In the genomic region with DNA sequence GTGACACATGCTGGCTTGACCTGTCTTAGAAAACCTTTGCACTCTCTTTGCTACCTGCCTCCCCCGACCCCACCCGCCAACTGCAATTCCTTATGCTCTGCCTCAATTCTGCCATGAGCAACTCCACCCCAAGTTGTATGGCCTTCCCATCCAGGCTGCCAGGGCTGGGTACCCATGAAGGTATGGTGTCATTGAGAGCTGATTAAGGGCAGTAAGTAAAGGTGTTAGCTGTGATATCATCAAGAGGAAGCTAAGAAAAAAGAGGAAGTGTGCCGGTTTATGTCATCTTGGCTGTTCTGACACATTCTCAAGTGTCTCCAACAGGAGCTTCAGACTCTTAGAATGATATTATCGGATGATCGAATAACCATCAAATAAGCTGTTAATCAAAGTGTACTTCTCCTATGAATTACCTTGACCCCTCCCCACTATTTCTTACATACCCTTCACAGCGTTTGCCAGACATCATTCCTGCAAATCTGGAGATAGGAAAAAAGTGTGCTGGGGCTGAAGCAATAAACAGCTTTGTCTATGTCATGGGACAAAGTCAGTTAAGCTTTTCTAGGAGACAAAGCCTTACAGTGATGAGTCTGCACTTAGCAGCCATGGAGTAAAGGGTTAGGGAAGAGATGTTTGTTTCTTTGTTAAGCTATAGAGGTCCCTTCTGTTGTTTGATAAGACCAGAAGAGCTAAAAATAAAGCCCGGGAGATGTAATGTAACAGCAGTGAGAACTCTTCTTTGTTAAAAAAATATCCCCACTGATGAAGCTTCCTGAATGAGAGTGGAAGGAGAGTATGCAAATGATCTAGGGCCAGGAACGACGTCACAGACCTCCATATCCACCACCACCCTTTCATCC, we compare ENCODE assay signal across 14 cellular contexts. TPM values are rescaled to one million over a fixed set of nuclear protein-coding genes. Genes with fewer than 3 reads are reported as not detected.
A peak's percentile ranks its signal among the peaks of the same experiment; 100 is the strongest.
DNase-seq lines count a peak whose midpoint lies in the region; ATAC-seq and TF ChIP-seq lines count a peak whose summit lies in the region.
"Had no signal": no experiment of that assay in that cellular context is flagged by ENCODE, and none has a peak within 500 bp of the region (broad histone marks: within the 10 kb centered on the region; RNA-seq: fewer than 3 reads in every experiment).

No MANE protein-coding gene starts in this region.

- ATAC-seq in GM18502 (IDR thresholded peaks at IDR 0.05; ENCODE audit: poor library complexity, unreplicated experiment) (peak; percentile 73), HG03060 (IDR thresholded peaks at IDR 0.05; ENCODE audit: low read depth, unreplicated experiment) (peak; percentile 85), heart left ventricle (no peak)
- ATAC-seq: activated naive CD4-positive, alpha-beta T cell treated with anti-CD3 and anti-CD28 coated beads, Interleukin-2, amount 50 U/mL, for 72 hours; Right ventricle myocardium inferior had no signal

- no peak overlapping the region for H3K4me3 ChIP-seq in heart left ventricle
- H3K4me3 ChIP-seq: smooth muscle cell had no signal

- no peak for TF ChIP-seq POLR2A in heart left ventricle (IDR thresholded peaks at IDR 0.05)

- H3K27ac Mint-ChIP-seq in neural crest cell (ENCODE audit: unreplicated experiment) = peak overlapping the region; percentile 40
- H3K27ac Mint-ChIP-seq: activated naive CD4-positive, alpha-beta T cell treated with anti-CD3 and anti-CD28 coated beads, Interleukin-2, amount 50 U/mL, for 72 hours had no signal

- H3K9me3 Mint-ChIP-seq in neural crest cell = peaks cover 9% of the 10 kb centered on the region

- H3K27ac ChIP-seq in heart left ventricle = no peak overlapping the region

- H3K9me3 ChIP-seq in heart left ventricle = no peaks in the 10 kb centered on the region

- DNase-seq in RPMI8226 (peak; percentile 35), neural crest cell (ENCODE audit: low read depth, low spot score) (no peak), H4 (ENCODE audit: low spot score) (no peak), heart left ventricle (no peak), activated gamma-delta T cell (lab: John Stamatoyannopoulos, UW) (no peak), anterior cingulate cortex (lab: John Stamatoyannopoulos, UW) (no peak)
- DNase-seq: activated CD4-positive, alpha-beta T cell treated with anti-CD3 and anti-CD28 coated beads, Interleukin-2, amount 50 U/mL, for 1 hour; NCI-H2171; stimulated activated CD8-positive, alpha-beta memory T cell treated with anti-CD3 and anti-CD28 coated beads, Interleukin-4, amount 100 ng/mL, for 48 hours had no signal

- no peaks in the 10 kb centered on the region for H3K36me3 ChIP-seq in heart left ventricle

- intact Hi-C loops in heart left ventricle (cut with DNase I) = no loop called here

- no peaks in the 10 kb centered on the region for H3K27me3 Mint-ChIP-seq in neural crest cell (ENCODE audit: low read depth)

- H3K4me1 Mint-ChIP-seq in neural crest cell = peaks cover 28% of the 10 kb centered on the region

- H3K4me1 ChIP-seq in heart left ventricle = peaks cover 0 to 7% (median 0%) of the 10 kb centered on the region in 12 donors

- H3K4me3 Mint-ChIP-seq in neural crest cell = no peak overlapping the region

- 57 to 62% (median 58%) methylated on average over 9 of the region's 9 CpGs for WGBS in heart left ventricle, 4 donors

- no peak for TF ChIP-seq CTCF in neural crest cell (conservative IDR thresholded peaks at IDR 0.05)
- TF ChIP-seq CTCF in heart left ventricle (IDR thresholded peaks at IDR 0.05) = no peak

- no peaks in the 10 kb centered on the region for H3K36me3 Mint-ChIP-seq in neural crest cell (ENCODE audit: low read depth)
- H3K36me3 Mint-ChIP-seq: activated naive CD4-positive, alpha-beta T cell treated with anti-CD3 and anti-CD28 coated beads, Interleukin-2, amount 50 U/mL, for 72 hours had no signal

- peaks cover 0 to 7% (median 0%) of the 10 kb centered on the region in 9 donors for H3K27me3 ChIP-seq in heart left ventricle

RNA-seq across cellular contexts. Expression of a gene that starts 40.4 kb away (rescaled TPM):
- total RNA-seq in neural crest cell (116 and 117 TPM in 2 replicates), heart left ventricle (100 to 1,000 TPM in 3 of 9 donors, 10 to 100 TPM in 6; 58.4 to 113 (median 90.7) TPM)
- total RNA-seq in H4 (2014; rRNA removed; shearing (Covaris generic)) = 102 and 113 TPM in 2 replicates
- 10 to 100 TPM; 13.8 to 40.9 TPM for polyA plus RNA-seq in heart left ventricle

Comparison
In these comparisons a context has a peak if more than half of its experiments do, and no peak if none do; other contexts are left out.
1. ATAC-seq: peak in GM18502 (single experiment) and HG03060 (single experiment); none in heart left ventricle (0 of 4).